Comparison of ENCODE assay signal across 1 cellular context in the genomic region with DNA sequence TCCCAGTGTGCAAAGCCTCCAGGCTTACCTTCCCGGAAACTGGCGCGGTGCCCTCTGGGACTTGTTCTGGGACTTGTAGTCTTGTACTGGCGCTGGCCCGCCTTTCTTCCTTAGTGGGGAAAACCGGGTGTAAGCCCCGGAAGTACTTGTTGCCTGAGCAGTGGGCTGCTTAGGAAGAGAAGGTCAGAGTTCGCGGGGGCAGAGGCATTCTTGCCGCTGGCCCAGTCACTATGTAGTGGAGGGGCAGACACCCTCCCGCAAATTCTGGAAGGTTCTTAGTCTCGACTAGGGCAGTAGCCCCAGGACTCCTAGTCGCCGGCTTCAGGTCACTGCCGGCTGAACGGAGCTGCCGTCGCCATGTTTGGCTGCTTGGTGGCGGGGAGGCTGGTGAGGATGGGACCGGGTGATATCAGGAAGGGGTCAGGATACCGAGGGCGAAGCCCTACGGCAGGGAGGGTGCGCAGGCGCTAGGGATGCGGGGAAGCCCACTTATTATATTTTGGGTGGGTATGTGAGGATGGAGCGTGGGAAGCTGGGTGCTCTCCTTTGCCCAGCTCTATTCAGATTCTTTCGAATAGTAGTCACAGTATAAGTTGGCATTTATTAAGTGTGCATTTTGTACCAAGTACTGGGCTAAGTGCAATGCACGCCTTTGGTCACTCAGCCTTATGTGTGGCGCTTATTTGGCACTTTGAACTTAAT.
A peak's percentile ranks its signal among the peaks of the same experiment; 100 is the strongest.
TF ChIP-seq lines count a peak whose summit lies in the region.

A gene with protein sequence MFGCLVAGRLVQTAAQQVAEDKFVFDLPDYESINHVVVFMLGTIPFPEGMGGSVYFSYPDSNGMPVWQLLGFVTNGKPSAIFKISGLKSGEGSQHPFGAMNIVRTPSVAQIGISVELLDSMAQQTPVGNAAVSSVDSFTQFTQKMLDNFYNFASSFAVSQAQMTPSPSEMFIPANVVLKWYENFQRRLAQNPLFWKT (plus strand): TSS at position 149 of the 702 bp plus-strand sequence. CDS start 209 bp downstream, at position 358.

TF ChIP-seq in HepG2, 621 proteins besides CTCF, POLR2A, EP300 and RAD21 (continued from another document and continues in another):
- TF ChIP-seq ZNF407 (CRISPR knock-in tag; IDR thresholded peaks at IDR 0.05; ENCODE audit: not compliant biosample characterization) (peak; percentile 82), KDM5B (CRISPR knock-in tag; IDR thresholded peaks at IDR 0.05; ENCODE audit: borderline replicate concordance) (peak; percentile 93), SALL1 (CRISPR knock-in tag; IDR thresholded peaks at IDR 0.05) (peak; percentile 81), ZNF547 (CRISPR knock-in tag; IDR thresholded peaks at IDR 0.05) (peak; percentile 84), TCF7 (IDR thresholded peaks at IDR 0.05; ENCODE audit: low read depth) (no peak), GLI4 (CRISPR knock-in tag; IDR thresholded peaks at IDR 0.05; ENCODE audit: borderline replicate concordance) (no peak), ZNF792 (CRISPR knock-in tag; IDR thresholded peaks at IDR 0.05) (peak; percentile 71), RARG (CRISPR knock-in tag; IDR thresholded peaks at IDR 0.05; ENCODE audit: low read depth) (no peak), DZIP1 (CRISPR knock-in tag; IDR thresholded peaks at IDR 0.05) (no peak), U2AF1 (optimal IDR thresholded peaks at IDR 0.05; ENCODE audit: low read depth, low read length) (peak; percentile 55), ZNF382 (CRISPR knock-in tag; IDR thresholded peaks at IDR 0.05; ENCODE audit: borderline replicate concordance) (no peak), ZNF678 (CRISPR knock-in tag; IDR thresholded peaks at IDR 0.05) (no peak), SRSF4 (IDR thresholded peaks at IDR 0.05; ENCODE audit: low read depth, low read length, poor library complexity, severe bottlenecking) (no peak), MYPOP (CRISPR knock-in tag; IDR thresholded peaks at IDR 0.05) (peak; percentile 38; the same call in 1 of the 2 replicates), ZSCAN29 (CRISPR knock-in tag; conservative IDR thresholded peaks at IDR 0.05) (0 out of 2 replicates have a peak, but pooled peaks have one; percentile 18), SRY (CRISPR knock-in tag; IDR thresholded peaks at IDR 0.05) (no peak), PHB2 (IDR thresholded peaks at IDR 0.05; ENCODE audit: partially characterized antibody) (no peak), ZNF703 (CRISPR knock-in tag; IDR thresholded peaks at IDR 0.05; ENCODE audit: borderline replicate concordance) (no peak), NFKBIZ (CRISPR knock-in tag; IDR thresholded peaks at IDR 0.05) (0 out of 2 replicates have a peak, but pooled peaks have one; percentile 62), AGO2 (optimal IDR thresholded peaks at IDR 0.05; ENCODE audit: low read depth, low read length) (no peak), ZXDC (CRISPR knock-in tag; IDR thresholded peaks at IDR 0.05) (no peak), CEBPG (CRISPR knock-in tag; IDR thresholded peaks at IDR 0.05) (peak; percentile 33; the same call in 1 of the 2 replicates), GTF3A (CRISPR knock-in tag; conservative IDR thresholded peaks at IDR 0.05) (peak; percentile 78; the same call in 1 of the 2 replicates), HNRNPH1 (optimal IDR thresholded peaks at IDR 0.05; ENCODE audit: low read depth, low read length) (no peak), ZNF292 (CRISPR knock-in tag; IDR thresholded peaks at IDR 0.05; ENCODE audit: borderline replicate concordance, low read depth) (no peak), JUNB (CRISPR knock-in tag; IDR thresholded peaks at IDR 0.05; ENCODE audit: borderline replicate concordance) (no peak), MIXL1 (CRISPR knock-in tag; IDR thresholded peaks at IDR 0.05) (peak; percentile 76), SRF (IDR thresholded peaks at IDR 0.05; ENCODE audit: low read depth, low read length) (peak; percentile 93)
- TF ChIP-seq, protein P1, sequence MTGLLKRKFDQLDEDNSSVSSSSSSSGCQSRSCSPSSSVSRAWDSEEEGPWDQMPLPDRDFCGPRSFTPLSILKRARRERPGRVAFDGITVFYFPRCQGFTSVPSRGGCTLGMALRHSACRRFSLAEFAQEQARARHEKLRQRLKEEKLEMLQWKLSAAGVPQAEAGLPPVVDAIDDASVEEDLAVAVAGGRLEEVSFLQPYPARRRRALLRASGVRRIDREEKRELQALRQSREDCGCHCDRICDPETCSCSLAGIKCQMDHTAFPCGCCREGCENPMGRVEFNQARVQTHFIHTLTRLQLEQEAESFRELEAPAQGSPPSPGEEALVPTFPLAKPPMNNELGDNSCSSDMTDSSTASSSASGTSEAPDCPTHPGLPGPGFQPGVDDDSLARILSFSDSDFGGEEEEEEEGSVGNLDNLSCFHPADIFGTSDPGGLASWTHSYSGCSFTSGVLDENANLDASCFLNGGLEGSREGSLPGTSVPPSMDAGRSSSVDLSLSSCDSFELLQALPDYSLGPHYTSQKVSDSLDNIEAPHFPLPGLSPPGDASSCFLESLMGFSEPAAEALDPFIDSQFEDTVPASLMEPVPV (CRISPR knock-in tag; IDR thresholded peaks at IDR 0.05): no peak
- TF ChIP-seq, protein P2, sequence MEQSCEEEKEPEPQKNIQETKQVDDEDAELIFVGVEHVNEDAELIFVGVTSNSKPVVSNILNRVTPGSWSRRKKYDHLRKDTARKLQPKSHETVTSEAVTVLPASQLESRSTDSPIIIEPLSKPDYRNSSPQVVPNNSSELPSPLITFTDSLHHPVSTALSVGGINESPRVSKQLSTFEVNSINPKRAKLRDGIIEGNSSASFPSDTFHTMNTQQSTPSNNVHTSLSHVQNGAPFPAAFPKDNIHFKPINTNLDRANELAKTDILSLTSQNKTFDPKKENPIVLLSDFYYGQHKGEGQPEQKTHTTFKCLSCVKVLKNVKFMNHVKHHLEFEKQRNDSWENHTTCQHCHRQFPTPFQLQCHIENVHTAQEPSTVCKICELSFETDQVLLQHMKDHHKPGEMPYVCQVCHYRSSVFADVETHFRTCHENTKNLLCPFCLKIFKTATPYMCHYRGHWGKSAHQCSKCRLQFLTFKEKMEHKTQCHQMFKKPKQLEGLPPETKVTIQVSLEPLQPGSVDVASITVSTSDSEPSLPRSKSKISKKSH (CRISPR knock-in tag; IDR thresholded peaks at IDR 0.05; ENCODE audit: borderline replicate concordance): peak; percentile 58; the same call in 1 of the 2 replicates
- TF ChIP-seq, protein P3, sequence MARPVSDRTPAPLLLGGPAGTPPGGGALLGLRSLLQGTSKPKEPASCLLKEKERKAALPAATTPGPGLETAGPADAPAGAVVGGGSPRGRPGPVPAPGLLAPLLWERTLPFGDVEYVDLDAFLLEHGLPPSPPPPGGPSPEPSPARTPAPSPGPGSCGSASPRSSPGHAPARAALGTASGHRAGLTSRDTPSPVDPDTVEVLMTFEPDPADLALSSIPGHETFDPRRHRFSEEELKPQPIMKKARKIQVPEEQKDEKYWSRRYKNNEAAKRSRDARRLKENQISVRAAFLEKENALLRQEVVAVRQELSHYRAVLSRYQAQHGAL (CRISPR knock-in tag; IDR thresholded peaks at IDR 0.05; ENCODE audit: not compliant biosample characterization): no peak
- TF ChIP-seq, protein P4, sequence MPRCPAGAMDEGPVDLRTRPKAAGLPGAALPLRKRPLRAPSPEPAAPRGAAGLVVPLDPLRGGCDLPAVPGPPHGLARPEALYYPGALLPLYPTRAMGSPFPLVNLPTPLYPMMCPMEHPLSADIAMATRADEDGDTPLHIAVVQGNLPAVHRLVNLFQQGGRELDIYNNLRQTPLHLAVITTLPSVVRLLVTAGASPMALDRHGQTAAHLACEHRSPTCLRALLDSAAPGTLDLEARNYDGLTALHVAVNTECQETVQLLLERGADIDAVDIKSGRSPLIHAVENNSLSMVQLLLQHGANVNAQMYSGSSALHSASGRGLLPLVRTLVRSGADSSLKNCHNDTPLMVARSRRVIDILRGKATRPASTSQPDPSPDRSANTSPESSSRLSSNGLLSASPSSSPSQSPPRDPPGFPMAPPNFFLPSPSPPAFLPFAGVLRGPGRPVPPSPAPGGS (CRISPR knock-in tag; IDR thresholded peaks at IDR 0.05): peak; percentile 73; the same call in 1 of the 2 replicates
